8 cellular contexts compared by ENCODE assay signal in genomic region chr17:40418428-40418706, GRCh38. TPM values are rescaled to one million over a fixed set of nuclear protein-coding genes. Genes with fewer than 3 reads are reported as not detected.
DNase-seq lines count a peak whose midpoint lies in the region; ATAC-seq and TF ChIP-seq lines count a peak whose summit lies in the region.

No MANE protein-coding gene starts in this region.

- no peak for TF ChIP-seq POLR2A in gastroesophageal sphincter (IDR thresholded peaks at IDR 0.05)

- H3F3A ChIP-seq in DOHH2 (ENCODE audit: control insufficient read depth, insufficient read depth): peaks cover 3% of the 10 kb centered on the region; the same call in 1 of the 2 replicates

- TF ChIP-seq CTCF in DOHH2 (IDR thresholded peaks at IDR 0.05; ENCODE audit: low read depth, low read length, poor library complexity, severe bottlenecking) (no peak), gastroesophageal sphincter (IDR thresholded peaks at IDR 0.05) (no peak), psoas muscle (IDR thresholded peaks at IDR 0.05) (no peak)

- H3K4me2 ChIP-seq in DOHH2 (ENCODE audit: low read length): peak overlapping the region; percentile 89

- WGBS in gastroesophageal sphincter (ENCODE audit: low coverage in 1 of 2), 2 donors: 58 to 67% methylated on average over 3 to 12 of the region's 16 CpGs
- WGBS in psoas muscle, 3 donors: 49 to 60% (median 51%) methylated on average over 16 of the region's 16 CpGs

- peaks cover 30% of the 10 kb centered on the region for H3K4me1 ChIP-seq in DOHH2 (ENCODE audit: control insufficient read depth, low read length)
- H3K4me1 ChIP-seq in SJSA1 (replicated peaks): peaks cover 22% of the 10 kb centered on the region
- H3K4me1 ChIP-seq in gastroesophageal sphincter: peaks cover 0 to 26% (median 4%) of the 10 kb centered on the region in 3 donors
- peaks cover 5% of the 10 kb centered on the region for H3K4me1 ChIP-seq in psoas muscle

- peaks cover 43% of the 10 kb centered on the region for H3K36me3 ChIP-seq in DOHH2 (ENCODE audit: control insufficient read depth, low read length)
- H3K36me3 ChIP-seq in SJSA1: peaks cover 43% of the 10 kb centered on the region
- no peaks in the 10 kb centered on the region for H3K36me3 ChIP-seq in gastroesophageal sphincter
- H3K36me3 ChIP-seq in psoas muscle (ENCODE audit: insufficient read depth in 1 of 2, low read depth in 1 of 2): no peaks in the 10 kb centered on the region

- H3K27ac ChIP-seq in DOHH2 (ENCODE audit: low read depth, low read length): peak overlapping the region; percentile 40
- peak overlapping the region; percentile 69 for H3K27ac ChIP-seq in SJSA1
- H3K27ac ChIP-seq in gastroesophageal sphincter: peak overlapping the region in 3 of 4 donors; percentile 77 to 81 (median 80)
- peak overlapping the region; percentile 14 for H3K27ac ChIP-seq in psoas muscle

- H3K27me3 ChIP-seq in DOHH2 (ENCODE audit: control insufficient read depth, low read length) (no peaks in the 10 kb centered on the region), SJSA1 (replicated peaks) (no peaks in the 10 kb centered on the region), gastroesophageal sphincter (peaks cover 5% of the 10 kb centered on the region), psoas muscle (ENCODE audit: insufficient read depth in 3 of 3, low read length in 2 of 3) (peaks cover 0 to 6% (median 0%) of the 10 kb centered on the region in 3 donors)

- no peak for ATAC-seq in gastroesophageal sphincter
- ATAC-seq in psoas muscle: no peak
- ATAC-seq in HG02840 (IDR thresholded peaks at IDR 0.05; ENCODE audit: low FRiP score, unreplicated experiment): no peak

- intact Hi-C loops in psoas muscle (cut with DNase I): no loop called here

- no peak for TF ChIP-seq EP300 in gastroesophageal sphincter (IDR thresholded peaks at IDR 0.05)

- peaks cover 10% of the 10 kb centered on the region; the same call in 1 of the 2 replicates for H4K20me1 ChIP-seq in DOHH2 (ENCODE audit: control insufficient read depth, insufficient read depth, low read depth, low read length)

- H3K4me3 ChIP-seq in DOHH2 (ENCODE audit: low read length) (peak overlapping the region; percentile 98), SJSA1 (peak overlapping the region; percentile 79), gastroesophageal sphincter (peak overlapping the region; percentile 15 to 57), psoas muscle (peak overlapping the region; percentile 69)

- H3K9me3 ChIP-seq in DOHH2 (ENCODE audit: control insufficient read depth, insufficient read depth, low read length): no peaks in the 10 kb centered on the region
- no peaks in the 10 kb centered on the region for H3K9me3 ChIP-seq in SJSA1 (replicated peaks)
- H3K9me3 ChIP-seq in gastroesophageal sphincter: no peaks in the 10 kb centered on the region
- H3K9me3 ChIP-seq in psoas muscle: no peaks in the 10 kb centered on the region

- DNase-seq in SJSA1 (ENCODE audit: low read depth in 1 of 2, low spot score in 2 of 2) (no peak), psoas muscle (peak; percentile 34 to 60), putamen (ENCODE audit: low spot score) (no peak), T-helper 9 cell (no peak), UCSD-AML1 (lab: John Stamatoyannopoulos, UW; ENCODE audit: unreplicated experiment) (no peak)

- H3K79me2 ChIP-seq in DOHH2 (ENCODE audit: control insufficient read depth, low read length): peaks cover 41% of the 10 kb centered on the region

- no peaks in the 10 kb centered on the region for H3K9me2 ChIP-seq in DOHH2 (replicated peaks; ENCODE audit: control insufficient read depth, low read length)

RNA-seq across cellular contexts. Expression of gene TOP2A, which starts 0.7 kb away (rescaled TPM):
- 264 and 389 TPM in 2 replicates for total RNA-seq in SJSA1 (2014; rRNA removed; shearing (Covaris generic))
- 1 to 10 TPM in 1 of 4 donors, under 1 TPM in 3; 0.40 to 4.3 (median 0.79) TPM for total RNA-seq in gastroesophageal sphincter
- total RNA-seq in psoas muscle: under 1 TPM; 0.15 to 0.84 (median 0.46) TPM
- under 1 TPM in 2 of 3 donors, not detected in 1; 0.14 to 0.18 TPM for polyA plus RNA-seq in psoas muscle

RNA-seq across cellular contexts. Expression of gene IGFBP4, which starts 24.9 kb away (rescaled TPM):
- total RNA-seq in SJSA1 (2014; rRNA removed; shearing (Covaris generic)): 19.2 and 22.5 TPM in 2 replicates
- 100 to 1,000 TPM; 209 to 428 (median 281) TPM for total RNA-seq in gastroesophageal sphincter
- 100 to 1,000 TPM in 2 of 4 donors, 10 to 100 TPM in 2; 64.8 to 106 (median 87.9) TPM for total RNA-seq in psoas muscle
- polyA plus RNA-seq in psoas muscle: 10 to 100 TPM; 44.2 to 65.1 (median 49.0) TPM

RNA-seq across cellular contexts. Expression of gene GJD3, which starts 53.8 kb away (rescaled TPM):
- total RNA-seq in SJSA1 (2014; rRNA removed; shearing (Covaris generic)): not detected in 2 replicates
- total RNA-seq in gastroesophageal sphincter: 1 to 10 TPM in 1 of 4 donors, not detected in 3; 2.5 TPM
- 1 to 10 TPM in 2 of 4 donors, under 1 TPM in 2; 0.34 to 1.4 (median 0.82) TPM for total RNA-seq in psoas muscle
- polyA plus RNA-seq in psoas muscle: under 1 TPM in 2 of 3 donors, not detected in 1; 0.17 to 0.25 TPM

Comparison
In these comparisons a context has a peak if more than half of its experiments do, and no peak if none do; other contexts are left out.
1. H3K27ac ChIP-seq: peak in every context shown above with its lines; median percentile 80 in gastroesophageal sphincter; 69 in SJSA1; 40 in DOHH2; 14 in psoas muscle.
2. H3K4me3 ChIP-seq: peak in every context shown above with its lines; median percentile 98 in DOHH2; 79 in SJSA1; 69 in psoas muscle; 36 in gastroesophageal sphincter.
3. DNase-seq: peak in psoas muscle (2 of 2); none in SJSA1 (0 of 2), putamen (single experiment), T-helper 9 cell (single experiment) and UCSD-AML1 (single experiment).
4. RNA of gene TOP2A, which starts 0.7 kb away (total RNA-seq): 264 to 389 TPM in SJSA1; 0.40 to 4.3 TPM in gastroesophageal sphincter and 0.15 to 0.84 TPM in psoas muscle; every median in the first group is over 10 times any median in the second.